ENCODE assay signal across 8 cellular contexts in the genomic region with DNA sequence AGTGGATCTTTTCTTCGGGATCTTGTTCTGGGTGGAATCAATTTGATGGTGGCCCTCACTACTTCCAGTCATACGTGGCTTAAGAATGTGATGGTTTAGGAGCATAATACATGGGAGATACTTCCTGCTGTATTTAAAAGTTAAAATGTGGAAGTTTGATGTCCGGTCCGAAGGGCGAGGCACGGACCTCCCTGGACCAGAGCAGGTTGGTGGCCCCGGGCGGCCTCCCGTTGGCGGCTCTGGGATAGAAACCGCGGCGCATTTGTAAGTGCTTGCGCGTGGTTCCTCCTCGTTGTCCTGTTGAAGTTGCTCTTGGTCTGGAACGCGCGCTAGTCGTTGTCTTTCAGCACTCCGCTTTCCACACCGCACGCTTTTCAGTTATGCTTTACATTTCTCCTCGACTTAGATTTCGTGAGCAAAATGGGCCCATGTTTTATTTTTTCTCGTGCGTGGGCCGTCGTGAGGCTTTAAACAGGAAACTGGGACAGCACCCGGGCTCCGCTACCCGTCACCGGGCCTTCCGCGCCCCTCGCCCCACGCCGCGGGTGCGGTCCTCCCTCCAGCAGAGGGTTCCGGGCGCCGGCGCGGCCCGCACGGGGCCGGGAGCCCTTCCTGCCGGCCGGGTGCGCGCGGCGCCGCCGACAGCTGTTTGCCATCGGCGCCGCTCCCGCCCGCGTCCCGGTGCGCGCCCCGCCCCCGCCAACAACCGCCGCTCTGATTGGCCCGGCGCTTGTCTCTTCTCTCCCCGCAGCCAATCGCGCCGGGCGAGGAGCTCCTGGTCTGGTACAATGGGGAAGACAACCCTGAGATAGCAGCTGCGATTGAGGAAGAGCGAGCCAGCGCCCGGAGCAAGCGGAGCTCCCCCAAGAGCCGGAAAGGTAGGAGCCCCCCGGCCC. TPM values are rescaled to one million over a fixed set of nuclear protein-coding genes. Genes with fewer than 3 reads are reported as not detected.
DNase-seq lines count a peak whose midpoint lies in the region; ATAC-seq and TF ChIP-seq lines count a peak whose summit lies in the region.

No MANE protein-coding gene starts in this region.

- H3K9me3 Mint-ChIP-seq in progenitor cell of endocrine pancreas (ENCODE audit: low read depth) = no peaks in the 10 kb centered on the region

- no peaks in the 10 kb centered on the region for H3K27me3 Mint-ChIP-seq in progenitor cell of endocrine pancreas

- peak overlapping the region; percentile 84 for H3K4me3 Mint-ChIP-seq in progenitor cell of endocrine pancreas (ENCODE audit: low read depth)

- in situ Hi-C loops in GM13977 (cut with MboI; ENCODE audit: low pct_unique_long_range_greater_than_20kb, low sequenced_read_pairs, unreplicated experiment) = no loop called here

- H3K36me3 Mint-ChIP-seq in progenitor cell of endocrine pancreas (ENCODE audit: insufficient read depth) = peaks cover 7% of the 10 kb centered on the region

- DNase-seq in GM13977 (ENCODE audit: low spot score) (peak; percentile 98), NCI-H1436 treated with DMSO at 0.1 percent for 48 hours (lab: John Stamatoyannopoulos, UW) (peak; percentile 56), T follicular helper cell (ENCODE audit: low read depth) (peak; percentile 95), amniotic epithelial cell (ENCODE audit: low read depth) (peak; percentile 91), left cardiac atrium (peak; percentile 98), progenitor cell of endocrine pancreas (ENCODE audit: low spot score, unreplicated experiment) (peak; percentile 90), ureter (ENCODE audit: low spot score) (peak; percentile 97)

- H3K4me1 Mint-ChIP-seq in progenitor cell of endocrine pancreas (ENCODE audit: low read depth) = peaks cover 22% of the 10 kb centered on the region

- intact Hi-C loops in left cardiac atrium (cut with DNase I) = no loop called here

- H3K27ac Mint-ChIP-seq in progenitor cell of endocrine pancreas = peak overlapping the region; percentile 95

- ATAC-seq in HG02870 (IDR thresholded peaks at IDR 0.05; ENCODE audit: unreplicated experiment) (peak; percentile 74), left cardiac atrium (peak; percentile 97 to 98)

- peak; percentile 32 for TF ChIP-seq CTCF in GM13977 (IDR thresholded peaks at IDR 0.05; ENCODE audit: extremely low read depth, insufficient read depth, missing control alignments)
- TF ChIP-seq CTCF in progenitor cell of endocrine pancreas (IDR thresholded peaks at IDR 0.05; ENCODE audit: unreplicated experiment) = peak; percentile 36

RNA-seq across cellular contexts. Expression of gene PRDM2, which starts 48.9 kb away (rescaled TPM):
- total RNA-seq in left cardiac atrium (10 to 100 TPM; 29.9 to 36.3 TPM), progenitor cell of endocrine pancreas (44.3 and 47.7 TPM in 2 replicates), ureter (83.1 TPM)

Comparison
In these comparisons a context has a peak if more than half of its experiments do, and no peak if none do; other contexts are left out.
1. Peak in every context shown above with its lines: DNase-seq and ATAC-seq.